In genomic region chr19:48734625-48735024, GRCh38 we compare ENCODE assay signal across 33 cellular contexts. TPM values are rescaled to one million over a fixed set of nuclear protein-coding genes. Genes with fewer than 3 reads are reported as not detected.
DNase-seq lines count a peak whose midpoint lies in the region; ATAC-seq, FAIRE-seq and TF ChIP-seq lines count a peak whose summit lies in the region.
"Had no signal": no experiment of that assay in that cellular context is flagged by ENCODE, and none has a peak within 500 bp of the region (broad histone marks: within the 10 kb centered on the region; RNA-seq: fewer than 3 reads in every experiment).

No MANE protein-coding gene starts in this region.

- ATAC-seq in K562 = no peak
- ATAC-seq: CD8-positive, alpha-beta T cell; gastroesophageal sphincter; naive thymus-derived CD4-positive, alpha-beta T cell; Right ventricle myocardium inferior; SK-N-SH treated with all-trans-retinoic acid at 6 μM for 48 hours; stimulated activated naive B cell treated with anti-CD40 and anti-IgM and Interleukin-4, amounts not matched to agents 10 μg/mL and 1 μg/mL and 100 μg/mL, for 72 hours had no signal

- H2AFZ ChIP-seq in K562 (ENCODE audit: low read depth, low read length) (no peak overlapping the region), trophoblast cell (ENCODE audit: insufficient read depth, low read length, poor library complexity) (no peak overlapping the region)

- DNase-seq in K562 (ENCODE audit: extremely low read depth in 1 of 4, low spot score in 3 of 4) = no peak
- DNase-seq in trophoblast cell = no peak
- DNase-seq in GM10248 (ENCODE audit: extremely low spot score) = no peak
- DNase-seq in NCI-H226 = no peak
- DNase-seq in NCI-H1694 treated with DMSO at 0.1 percent for 48 hours (lab: John Stamatoyannopoulos, UW) = no peak
- DNase-seq: activated CD4-positive, alpha-beta T cell treated with anti-CD3 and anti-CD28 coated beads, Interleukin-2, amount 50 U/mL, for 48 hours; activated CD4-positive, CD25-positive, alpha-beta regulatory T cell treated with anti-CD3 and anti-CD28 coated beads, Interleukin-2, amount 50 U/mL, for 72 hours; activated CD8-positive, alpha-beta memory T cell treated with anti-CD3 and anti-CD28 coated beads, Interleukin-2, amount 50 U/mL, for 4 hours; activated naive CD4-positive, alpha-beta T cell treated with anti-CD3 and anti-CD28 coated beads, Interleukin-2, amount 10 ng/mL, durations not matched to agents 7 days and 5 days; amniotic stem cell; BE2C; DMS153; dorsolateral prefrontal cortex; MM.1S; naive thymus-derived CD4-positive, alpha-beta T cell; NCI-H2029 treated with DMSO at 0.1 percent for 48 hours; stimulated activated naive B cell treated with anti-CD40 and anti-IgM and Interleukin-4, amounts not matched to agents 10 μg/mL and 1 μg/mL and 100 μg/mL, for 72 hours; T-helper 2 cell had no signal

- no peaks in the 10 kb centered on the region for H3K9me1 ChIP-seq in K562 (ENCODE audit: control insufficient read depth, insufficient read depth, low read length)

- POLR2A ChIA-PET in K562 (lab: Yijun Ruan, JAX) (no interaction called here), GM10248 (lab: Yijun Ruan, JAX) (no interaction called here)

- TF ChIP-seq CTCF in K562 (IDR thresholded peaks at IDR 0.05 in 2 of 3, conservative IDR thresholded peaks at IDR 0.05 in 1 of 3; ENCODE audit: insufficient read depth in 2 of 3, low read depth in 1 of 3, low read length in 3 of 3) = no peak
- no peak for TF ChIP-seq CTCF in GM10248 (IDR thresholded peaks at IDR 0.05; ENCODE audit: control extremely low read depth, extremely low read depth, low read depth, missing control alignments)

- H3K14ac ChIP-seq in trophoblast cell (ENCODE audit: low read length) = no peak overlapping the region

- H3K27me3 ChIP-seq in K562 (ENCODE audit: control insufficient read depth in 2 of 2, insufficient read depth in 2 of 2, low read length in 2 of 2) (no peaks in the 10 kb centered on the region), iPS-20b (ENCODE audit: insufficient read depth, low read length) (peaks cover 7% of the 10 kb centered on the region), trophoblast cell (ENCODE audit: insufficient read depth, low read length) (peaks cover 5% of the 10 kb centered on the region)
- H3K27me3 ChIP-seq: dorsolateral prefrontal cortex had no signal

- no peak overlapping the region for H3K23ac ChIP-seq in trophoblast cell (ENCODE audit: low read length)

- H2AK5ac ChIP-seq in trophoblast cell (ENCODE audit: low read length) = no peak overlapping the region

- intact Hi-C loops in K562 (cut with micrococcal nuclease) = loop anchor here (5.0 kb wide), 1 partner anchor 87 kb away; the partner anchor contains the start of gene CA11

- no peak overlapping the region for H2BK12ac ChIP-seq in trophoblast cell (ENCODE audit: low read length)

- H3K36me3 ChIP-seq in ES-I3 (ENCODE audit: insufficient read depth, low read length) (no peaks in the 10 kb centered on the region), K562 (ENCODE audit: control insufficient read depth, insufficient read depth, low read length) (no peaks in the 10 kb centered on the region), iPS-20b (ENCODE audit: insufficient read depth, low read depth, low read length) (no peaks in the 10 kb centered on the region), trophoblast cell (ENCODE audit: control insufficient read depth in 1 of 2, insufficient read depth in 2 of 2, low read length in 2 of 2) (no peaks in the 10 kb centered on the region)
- H3K36me3 ChIP-seq: BE2C had no signal

- no peak for TF ChIP-seq POLR2A in K562 (conservative IDR thresholded peaks at IDR 0.05)

- H3K4me3 ChIP-seq in K562 = no peak overlapping the region
- peak overlapping the region; percentile 65; the same call in 1 of the 2 replicates for H3K4me3 ChIP-seq in iPS-20b (ENCODE audit: low read length)
- H3K4me3 ChIP-seq in trophoblast cell (ENCODE audit: low read depth, low read length) = no peak overlapping the region
- H3K4me3 ChIP-seq: dorsolateral prefrontal cortex, gastroesophageal sphincter had no signal

- no peaks in the 10 kb centered on the region; the same call in 1 of the 2 replicates for H3K4me1 ChIP-seq in ES-I3 (ENCODE audit: insufficient read depth, low read length)
- H3K4me1 ChIP-seq in K562 (replicated peaks in 1 of 2; ENCODE audit: control insufficient read depth in 2 of 2, insufficient read depth in 2 of 2, low read length in 2 of 2) = peaks cover 19 to 31% of the 10 kb centered on the region in 2 experiments
- H3K4me1 ChIP-seq in iPS-20b (ENCODE audit: insufficient read depth, low read length) = peaks cover 4% of the 10 kb centered on the region; the same call in 1 of the 2 replicates
- H3K4me1 ChIP-seq in trophoblast cell (ENCODE audit: control insufficient read depth in 1 of 2, insufficient read depth in 2 of 2, low read length in 2 of 2) = peaks cover 9 to 10% of the 10 kb centered on the region in 2 experiments
- H3K4me1 ChIP-seq: BE2C had no signal

- no peaks in the 10 kb centered on the region for H4K20me1 ChIP-seq in K562 (replicated peaks; ENCODE audit: control insufficient read depth, insufficient read depth, low read length)

- no peak overlapping the region for H2BK5ac ChIP-seq in trophoblast cell (ENCODE audit: low read depth, low read length, poor library complexity)

- in situ Hi-C loops in K562 (cut with MboI) = no loop called here

- H3K27ac ChIP-seq in K562 (ENCODE audit: extremely low read depth, low read depth, low read length) (no peak overlapping the region), iPS-20b (ENCODE audit: low read length) (no peak overlapping the region), trophoblast cell (ENCODE audit: low read depth, low read length) (no peak overlapping the region)
- H3K27ac ChIP-seq: dorsolateral prefrontal cortex, gastroesophageal sphincter, HL-60 had no signal

- no peak overlapping the region for H2BK120ac ChIP-seq in trophoblast cell (ENCODE audit: insufficient read depth, low read length, poor library complexity)

- H3K79me2 ChIP-seq in K562 (ENCODE audit: control insufficient read depth, insufficient read depth, low read length) = no peaks in the 10 kb centered on the region; the same call in 2 of the 3 replicates
- no peaks in the 10 kb centered on the region for H3K79me2 ChIP-seq in trophoblast cell (ENCODE audit: control insufficient read depth, insufficient read depth, low read length, poor library complexity)

- H4K8ac ChIP-seq in trophoblast cell (ENCODE audit: low read depth, low read length) = no peak overlapping the region

- peaks cover 8% of the 10 kb centered on the region for H3K79me1 ChIP-seq in trophoblast cell (ENCODE audit: low read length)

- TF ChIP-seq EP300 in K562 (IDR thresholded peaks at IDR 0.05; ENCODE audit: low read length) = no peak

- H3K18ac ChIP-seq in trophoblast cell (ENCODE audit: low read length) = no peak overlapping the region

- WGBS in K562 (ENCODE audit: insufficient coverage, low coverage, missing lambda C conversion rate) = 95% methylated on average over 5 of the region's 9 CpGs
- no CpG with 5 or more reads among the region's 9 CpGs for WGBS in trophoblast cell (ENCODE audit: extremely low coverage, insufficient coverage, insufficient read length)

- H4K12ac ChIP-seq in trophoblast cell (ENCODE audit: low read depth, low read length) = no peak overlapping the region

- no TSS peak for BruUV-seq in K562 (replicated peaks; lab: Mats Ljungman, UMichigan)

- H3K9ac ChIP-seq in ES-I3 (ENCODE audit: low read depth, low read length) = peak overlapping the region; percentile 63; the same call in 1 of the 2 replicates
- H3K9ac ChIP-seq in K562 (ENCODE audit: insufficient read depth in 1 of 2, low read depth in 2 of 2, low read length in 2 of 2) = no peak overlapping the region
- no peak overlapping the region for H3K9ac ChIP-seq in iPS-20b (ENCODE audit: low read depth, low read length)
- H3K9ac ChIP-seq in trophoblast cell (ENCODE audit: low read length) = no peak overlapping the region

- no peak for TF ChIP-seq RAD21 in K562 (CRISPR knock-in tag; conservative IDR thresholded peaks at IDR 0.05 in 1 of 2, IDR thresholded peaks at IDR 0.05 in 1 of 2)

- FAIRE-seq in K562 (lab: Jason Lieb, UNC) = no peak
- FAIRE-seq: endothelial cell of umbilical vein, GM12891, urothelium cell line had no signal

- no peak overlapping the region for H3K4me2 ChIP-seq in K562 (ENCODE audit: insufficient read depth, low read length)
- peak overlapping the region; percentile 88 for H3K4me2 ChIP-seq in trophoblast cell (ENCODE audit: low read length)

- no peak overlapping the region for H3K4ac ChIP-seq in trophoblast cell (ENCODE audit: low read depth, low read length)

- CTCF ChIA-PET in K562 (lab: Yijun Ruan, JAX; ENCODE audit: low intra/inter-chr PET ratio) (no interaction called here), GM10248 (lab: Yijun Ruan, JAX) (interaction anchor here (2.2 kb wide), 1 partner anchor 20 kb away, joined by 6 read pairs; no protein-coding TSS in a partner anchor)

- H4K91ac ChIP-seq in trophoblast cell (ENCODE audit: low read depth, low read length) = no peak overlapping the region

- H3K9me3 ChIP-seq in ES-I3 (ENCODE audit: control insufficient read depth, insufficient read depth, low read length) (no peaks in the 10 kb centered on the region), K562 (replicated peaks; ENCODE audit: control insufficient read depth, insufficient read depth, low read depth, low read length) (no peaks in the 10 kb centered on the region), iPS-20b (ENCODE audit: insufficient read depth, low read depth, low read length) (no peaks in the 10 kb centered on the region), trophoblast cell (ENCODE audit: insufficient read depth, low read depth, low read length) (no peaks in the 10 kb centered on the region)
- H3K9me3 ChIP-seq: BE2C, gastroesophageal sphincter had no signal

RNA-seq across cellular contexts. Expression of gene RASIP1, which starts 5.8 kb away (rescaled TPM):
- total RNA-seq in K562 (2011; cell fraction: chromatin; rRNA removed; ENCODE audit: low replicate concordance) = 10.4 and 13.7 TPM in 2 replicates
- total RNA-seq in K562 (2011; cell fraction: nucleolus; rRNA removed) = 7.4 and 8.8 TPM in 2 replicates
- total RNA-seq in K562 (2011; cell fraction: nucleoplasm; rRNA removed) = 10.0 and 11.1 TPM in 2 replicates
- total RNA-seq in K562 (2014; rRNA removed) (2.7 and 3.7 TPM in 2 replicates), K562 (2014; rRNA removed; fragmentation: Illumina TruSeq; extraction: Trizol) (0.58 and 0.61 TPM in 2 replicates), K562 (2015; rRNA removed; fragmentation: Illumina TruSeq; extraction: Trizol) (1.4 and 1.7 TPM in 2 replicates), K562 (2021) (3.4 and 4.6 TPM in 2 replicates)
- polyA plus RNA-seq in K562 (2011; rRNA removed) (1.4 and 2.1 TPM in 2 replicates), K562 (2014; fragmentation: Illumina TruSeq; extraction: Trizol) (1.5 and 2.6 TPM in 2 replicates), K562 (2014; fragmentation: Nextera tagmentation; extraction: Ambion mirVana) (under 1 TPM; 0.20 to 0.24 TPM), K562 (2014; rRNA removed) (4.7 and 6.1 TPM in 2 replicates)
- polyA plus RNA-seq in K562 (2011; cell fraction: cytosol; rRNA removed) = 2.3 and 3.3 TPM in 2 replicates
- polyA plus RNA-seq in K562 (2011; cell fraction: nucleus; rRNA removed) = 5.2 and 8.5 TPM in 2 replicates
- 3.2 and 5.2 TPM in 2 replicates for polyA plus RNA-seq in K562 (2012)
- 1.1 and 1.6 TPM in 2 replicates for polyA minus RNA-seq in K562 (2011; rRNA and poly(A)+ RNA removed)
- 1.0 and 4.6 TPM in 2 replicates for polyA minus RNA-seq in K562 (2011; cell fraction: cytosol; rRNA and poly(A)+ RNA removed)
- polyA minus RNA-seq in K562 (2011; cell fraction: nucleus; rRNA and poly(A)+ RNA removed) = 1.3 and 2.0 TPM in 2 replicates
- polyA plus RNA-seq in trophoblast cell (2013) = 0.53 and 0.64 TPM in 2 replicates

RNA-seq across cellular contexts. Expression of gene IZUMO1, which starts 12.1 kb away (rescaled TPM):
- total RNA-seq in K562 (2011; cell fraction: chromatin; rRNA removed; ENCODE audit: low replicate concordance) = 23.8 and 28.5 TPM in 2 replicates
- 10.5 and 17.9 TPM in 2 replicates for total RNA-seq in K562 (2011; cell fraction: nucleolus; rRNA removed)
- total RNA-seq in K562 (2011; cell fraction: nucleoplasm; rRNA removed) = 18.7 and 19.0 TPM in 2 replicates
- total RNA-seq in K562 (2014; rRNA removed) (0.14 and 0.78 TPM in 2 replicates), K562 (2014; rRNA removed; fragmentation: Illumina TruSeq; extraction: Trizol) (0.61 and 1.3 TPM in 2 replicates), K562 (2015; rRNA removed; fragmentation: Illumina TruSeq; extraction: Trizol) (0.40 and 0.49 TPM in 2 replicates), K562 (2021) (2.1 and 2.2 TPM in 2 replicates)
- polyA plus RNA-seq in K562 (2011; rRNA removed) (0.54 and 0.57 TPM in 2 replicates), K562 (2014; fragmentation: Illumina TruSeq; extraction: Trizol) (0.29 and 1.1 TPM in 2 replicates), K562 (2014; fragmentation: Nextera tagmentation; extraction: Ambion mirVana) (under 1 TPM; 0.24 to 0.73 TPM), K562 (2014; rRNA removed) (0.39 and 1.2 TPM in 2 replicates)
- polyA plus RNA-seq in K562 (2011; cell fraction: cytosol; rRNA removed) = 0.16 and 0.67 TPM in 2 replicates
- 3.1 and 3.5 TPM in 2 replicates for polyA plus RNA-seq in K562 (2011; cell fraction: nucleus; rRNA removed)
- 1.4 and 1.7 TPM in 2 replicates for polyA plus RNA-seq in K562 (2012)
- 0.63 TPM in 1 of 2 replicates, not detected in the other for polyA minus RNA-seq in K562 (2011; rRNA and poly(A)+ RNA removed)
- not detected in 2 replicates for polyA minus RNA-seq in K562 (2011; cell fraction: cytosol; rRNA and poly(A)+ RNA removed)
- polyA minus RNA-seq in K562 (2011; cell fraction: nucleus; rRNA and poly(A)+ RNA removed) = 0.67 and 0.89 TPM in 2 replicates
- 0.08 and 0.10 TPM in 2 replicates for polyA plus RNA-seq in trophoblast cell (2013)
- total RNA-seq: CD8-positive, alpha-beta T cell; lower leg skin; naive thymus-derived CD4-positive, alpha-beta T cell; renal cortical epithelial cell had no signal
- polyA plus RNA-seq: naive thymus-derived CD4-positive, alpha-beta T cell had no signal

RNA-seq across cellular contexts. Expression of gene MAMSTR, which starts 15.1 kb away (rescaled TPM):
- total RNA-seq in K562 (2011; cell fraction: chromatin; rRNA removed; ENCODE audit: low replicate concordance) = 1.8 and 3.4 TPM in 2 replicates
- 2.5 and 3.2 TPM in 2 replicates for total RNA-seq in K562 (2011; cell fraction: nucleolus; rRNA removed)
- total RNA-seq in K562 (2011; cell fraction: nucleoplasm; rRNA removed) = 2.4 and 2.7 TPM in 2 replicates
- total RNA-seq in K562 (2014; rRNA removed) (0.27 and 0.45 TPM in 2 replicates), K562 (2014; rRNA removed; fragmentation: Illumina TruSeq; extraction: Trizol) (0.22 and 0.29 TPM in 2 replicates), K562 (2015; rRNA removed; fragmentation: Illumina TruSeq; extraction: Trizol) (0.49 and 0.51 TPM in 2 replicates), K562 (2021) (1.00 and 1.3 TPM in 2 replicates)
- polyA plus RNA-seq in K562 (2011; rRNA removed) (0.27 and 0.29 TPM in 2 replicates), K562 (2014; fragmentation: Illumina TruSeq; extraction: Trizol) (0.55 and 0.73 TPM in 2 replicates), K562 (2014; fragmentation: Nextera tagmentation; extraction: Ambion mirVana) (under 1 TPM in 1 of 2 experiments, not detected in 1; 0.08 TPM), K562 (2014; rRNA removed) (0.84 and 0.91 TPM in 2 replicates)
- 0.37 and 0.70 TPM in 2 replicates for polyA plus RNA-seq in K562 (2011; cell fraction: cytosol; rRNA removed)
- 0.66 and 0.73 TPM in 2 replicates for polyA plus RNA-seq in K562 (2011; cell fraction: nucleus; rRNA removed)
- 0.50 and 0.64 TPM in 2 replicates for polyA plus RNA-seq in K562 (2012)
- polyA minus RNA-seq in K562 (2011; rRNA and poly(A)+ RNA removed) = 0.35 and 0.51 TPM in 2 replicates
- polyA minus RNA-seq in K562 (2011; cell fraction: cytosol; rRNA and poly(A)+ RNA removed) = not detected in 2 replicates
- 0.67 and 0.78 TPM in 2 replicates for polyA minus RNA-seq in K562 (2011; cell fraction: nucleus; rRNA and poly(A)+ RNA removed)
- polyA plus RNA-seq in trophoblast cell (2013) = 0.82 and 0.86 TPM in 2 replicates

RNA-seq across cellular contexts. Expression of gene FUT1, which starts 17.8 kb away (rescaled TPM):
- 53.2 and 80.3 TPM in 2 replicates for total RNA-seq in K562 (2011; cell fraction: chromatin; rRNA removed; ENCODE audit: low replicate concordance)
- total RNA-seq in K562 (2011; cell fraction: nucleolus; rRNA removed) = 51.5 and 67.9 TPM in 2 replicates
- total RNA-seq in K562 (2011; cell fraction: nucleoplasm; rRNA removed) = 56.0 and 63.6 TPM in 2 replicates
- total RNA-seq in K562 (2014; rRNA removed) (15.5 and 17.2 TPM in 2 replicates), K562 (2014; rRNA removed; fragmentation: Illumina TruSeq; extraction: Trizol) (8.9 TPM in 2 replicates), K562 (2015; rRNA removed; fragmentation: Illumina TruSeq; extraction: Trizol) (5.0 TPM in 2 replicates), K562 (2021) (18.5 and 19.6 TPM in 2 replicates)
- polyA plus RNA-seq in K562 (2011; rRNA removed) (3.2 and 5.0 TPM in 2 replicates), K562 (2014; fragmentation: Illumina TruSeq; extraction: Trizol) (7.9 and 8.8 TPM in 2 replicates), K562 (2014; fragmentation: Nextera tagmentation; extraction: Ambion mirVana) (1 to 10 TPM; 2.3 to 3.1 TPM), K562 (2014; rRNA removed) (16.3 and 18.3 TPM in 2 replicates)
- polyA plus RNA-seq in K562 (2011; cell fraction: cytosol; rRNA removed) = 2.2 and 4.8 TPM in 2 replicates
- 5.3 and 17.6 TPM in 2 replicates for polyA plus RNA-seq in K562 (2011; cell fraction: nucleus; rRNA removed)
- 4.8 and 9.2 TPM in 2 replicates for polyA plus RNA-seq in K562 (2012)
- polyA minus RNA-seq in K562 (2011; rRNA and poly(A)+ RNA removed) = 1.1 and 3.1 TPM in 2 replicates
- polyA minus RNA-seq in K562 (2011; cell fraction: cytosol; rRNA and poly(A)+ RNA removed) = 1.4 and 4.4 TPM in 2 replicates
- polyA minus RNA-seq in K562 (2011; cell fraction: nucleus; rRNA and poly(A)+ RNA removed) = 3.2 and 5.3 TPM in 2 replicates
- 0.71 and 0.79 TPM in 2 replicates for polyA plus RNA-seq in trophoblast cell (2013)
- total RNA-seq: CD8-positive, alpha-beta T cell had no signal
- polyA plus RNA-seq: naive thymus-derived CD4-positive, alpha-beta T cell had no signal

RNA-seq across cellular contexts. Expression of gene FGF21, which starts 20.7 kb away (rescaled TPM):
- not detected in 2 replicates for total RNA-seq in K562 (2011; cell fraction: chromatin; rRNA removed; ENCODE audit: low replicate concordance)
- not detected in 2 replicates for total RNA-seq in K562 (2011; cell fraction: nucleolus; rRNA removed)
- not detected in 2 replicates for total RNA-seq in K562 (2011; cell fraction: nucleoplasm; rRNA removed)
- 0.33 and 0.77 TPM in 2 replicates for total RNA-seq in K562 (2014; rRNA removed)
- not detected in 2 replicates for total RNA-seq in K562 (2014; rRNA removed; fragmentation: Illumina TruSeq; extraction: Trizol)
- not detected in 2 replicates for total RNA-seq in K562 (2015; rRNA removed; fragmentation: Illumina TruSeq; extraction: Trizol)
- total RNA-seq in K562 (2021) = not detected in 2 replicates
- polyA plus RNA-seq in K562 (2011; rRNA removed) = not detected in 2 replicates
- not detected in 2 replicates for polyA plus RNA-seq in K562 (2011; cell fraction: cytosol; rRNA removed)
- polyA plus RNA-seq in K562 (2011; cell fraction: nucleus; rRNA removed) = not detected in 2 replicates
- 0.30 TPM in 1 of 2 replicates, not detected in the other for polyA plus RNA-seq in K562 (2012)
- polyA plus RNA-seq in K562 (2014; fragmentation: Illumina TruSeq; extraction: Trizol) = 0.09 TPM in 1 of 2 replicates, not detected in the other
- polyA plus RNA-seq in K562 (2014; fragmentation: Nextera tagmentation; extraction: Ambion mirVana) = under 1 TPM in 1 of 2 experiments, not detected in 1; 0.04 TPM
- not detected in 2 replicates for polyA plus RNA-seq in K562 (2014; rRNA removed)
- not detected in 2 replicates for polyA minus RNA-seq in K562 (2011; rRNA and poly(A)+ RNA removed)
- polyA minus RNA-seq in K562 (2011; cell fraction: cytosol; rRNA and poly(A)+ RNA removed) = not detected in 2 replicates
- not detected in 2 replicates for polyA minus RNA-seq in K562 (2011; cell fraction: nucleus; rRNA and poly(A)+ RNA removed)
- 0.74 and 0.75 TPM in 2 replicates for polyA plus RNA-seq in trophoblast cell (2013)
- total RNA-seq: CD8-positive, alpha-beta T cell; cerebellum; dorsolateral prefrontal cortex; endothelial cell of umbilical vein; gastroesophageal sphincter; lower leg skin; naive thymus-derived CD4-positive, alpha-beta T cell; omental fat pad; renal cortical epithelial cell; Right ventricle myocardium inferior; skeletal muscle tissue had no signal
- polyA plus RNA-seq: endothelial cell of umbilical vein; naive thymus-derived CD4-positive, alpha-beta T cell had no signal
